ENCODE assay signal across 20 cellular contexts in the genomic region with DNA sequence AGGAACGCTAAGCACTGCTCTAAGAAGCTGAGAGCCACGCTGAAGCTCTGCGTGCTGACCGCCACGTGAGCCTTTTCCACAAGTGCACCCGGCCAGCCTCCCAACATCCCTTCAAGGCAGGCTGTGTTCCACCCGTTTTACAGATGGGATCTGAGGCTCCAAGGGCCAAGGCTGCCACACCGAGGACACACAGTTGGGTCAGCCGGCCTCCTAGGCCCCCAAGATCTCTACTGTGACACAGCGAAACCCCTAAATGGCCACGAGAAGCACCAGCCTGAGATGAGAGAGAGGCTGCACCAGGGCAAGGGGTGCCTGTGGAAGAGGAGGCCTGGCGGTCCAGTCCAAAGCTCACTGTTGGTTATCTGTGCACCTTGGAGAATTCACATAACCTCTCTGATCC. TPM values are rescaled to one million over a fixed set of nuclear protein-coding genes. Genes with fewer than 3 reads are reported as not detected.
DNase-seq lines count a peak whose midpoint lies in the region; ATAC-seq, FAIRE-seq and TF ChIP-seq lines count a peak whose summit lies in the region.
"Had no signal": no experiment of that assay in that cellular context is flagged by ENCODE, and none has a peak within 500 bp of the region (broad histone marks: within the 10 kb centered on the region; RNA-seq: fewer than 3 reads in every experiment).

No MANE protein-coding gene starts in this region.

- H3K27ac Mint-ChIP-seq in activated CD4-positive, alpha-beta T cell treated with anti-CD3 and anti-CD28 coated beads for 36 hours = peak overlapping the region; percentile 98
- peak overlapping the region; percentile 96 for H3K27ac Mint-ChIP-seq in activated T-helper 17 cell treated with anti-CD3 and anti-CD28 coated beads, Interleukin-2, amount 50 U/mL, for 72 hours
- H3K27ac Mint-ChIP-seq in naive thymus-derived CD8-positive, alpha-beta T cell = peak overlapping the region in 7 of 10 donors; percentile 68 to 89 (median 80)

- no peaks in the 10 kb centered on the region for H3K27me3 Mint-ChIP-seq in activated CD4-positive, alpha-beta T cell treated with anti-CD3 and anti-CD28 coated beads for 36 hours
- no peaks in the 10 kb centered on the region for H3K27me3 Mint-ChIP-seq in activated T-helper 17 cell treated with anti-CD3 and anti-CD28 coated beads, Interleukin-2, amount 50 U/mL, for 72 hours
- H3K27me3 Mint-ChIP-seq in naive thymus-derived CD8-positive, alpha-beta T cell = no peaks in the 10 kb centered on the region

- intact Hi-C loops in activated CD4-positive, alpha-beta T cell treated with anti-CD3 and anti-CD28 coated beads for 36 hours (cut with DNase I, micrococcal nuclease) = no loop called here

- no peak for TF ChIP-seq POLR2A in GM12892 (IDR thresholded peaks at IDR 0.05; ENCODE audit: low read depth, low read length)

- H3K9me3 Mint-ChIP-seq in activated CD4-positive, alpha-beta T cell treated with anti-CD3 and anti-CD28 coated beads for 36 hours (ENCODE audit: low read depth) = peaks cover 2% of the 10 kb centered on the region
- H3K9me3 Mint-ChIP-seq in activated T-helper 17 cell treated with anti-CD3 and anti-CD28 coated beads, Interleukin-2, amount 50 U/mL, for 72 hours = peaks cover 5% of the 10 kb centered on the region
- H3K9me3 Mint-ChIP-seq in naive thymus-derived CD8-positive, alpha-beta T cell = no peaks in the 10 kb centered on the region

- POLR2A ChIA-PET in activated CD4-positive, alpha-beta T cell treated with anti-CD3 and anti-CD28 coated beads for 36 hours (lab: Charles Lee) = interaction anchor here (0.7 to 3.9 kb wide), 6 partner anchors 9 to 49 kb away, joined by 3 to 35 read pairs (median 11); no protein-coding TSS in a partner anchor
- POLR2A ChIA-PET in naive thymus-derived CD8-positive, alpha-beta T cell (lab: Charles Lee) = interaction anchor here (0.9 to 4.9 kb wide), 5 partner anchors 10 to 65 kb away, joined by 3 to 24 read pairs (median 20); a partner anchor contains a TSS

- FAIRE-seq in GM12892 (lab: Jason Lieb, UNC) = peak; percentile 74
- FAIRE-seq: A204.1, bronchial epithelial cell, GM19239, TTC549 had no signal

- peaks cover 39% of the 10 kb centered on the region for H3K36me3 Mint-ChIP-seq in activated CD4-positive, alpha-beta T cell treated with anti-CD3 and anti-CD28 coated beads for 36 hours (ENCODE audit: low read depth)
- peaks cover 53% of the 10 kb centered on the region for H3K36me3 Mint-ChIP-seq in activated T-helper 17 cell treated with anti-CD3 and anti-CD28 coated beads, Interleukin-2, amount 50 U/mL, for 72 hours (ENCODE audit: low read depth)
- H3K36me3 Mint-ChIP-seq in naive thymus-derived CD8-positive, alpha-beta T cell = no peaks in the 10 kb centered on the region

- peaks cover 63% of the 10 kb centered on the region for H3K4me1 Mint-ChIP-seq in activated CD4-positive, alpha-beta T cell treated with anti-CD3 and anti-CD28 coated beads for 36 hours
- H3K4me1 Mint-ChIP-seq in activated T-helper 17 cell treated with anti-CD3 and anti-CD28 coated beads, Interleukin-2, amount 50 U/mL, for 72 hours = peaks cover 39% of the 10 kb centered on the region
- peaks cover 33 to 52% (median 44%) of the 10 kb centered on the region in 4 donors for H3K4me1 Mint-ChIP-seq in naive thymus-derived CD8-positive, alpha-beta T cell

- CTCF ChIA-PET in activated CD4-positive, alpha-beta T cell treated with anti-CD3 and anti-CD28 coated beads for 36 hours (lab: Charles Lee) = interaction anchor here (1.1 to 2.5 kb wide), 3 partner anchors 10 to 64 kb away, joined by 3 to 9 read pairs (median 5); no protein-coding TSS in a partner anchor

- peak overlapping the region; percentile 91 for H3K4me3 Mint-ChIP-seq in activated CD4-positive, alpha-beta T cell treated with anti-CD3 and anti-CD28 coated beads for 36 hours
- H3K4me3 Mint-ChIP-seq in activated T-helper 17 cell treated with anti-CD3 and anti-CD28 coated beads, Interleukin-2, amount 50 U/mL, for 72 hours = peak overlapping the region; percentile 94
- peak overlapping the region in 4 of 10 donors; percentile 40 to 69 (median 60) for H3K4me3 Mint-ChIP-seq in naive thymus-derived CD8-positive, alpha-beta T cell

- ATAC-seq in activated CD4-positive, alpha-beta T cell treated with anti-CD3 and anti-CD28 coated beads for 36 hours = no peak
- no peak for ATAC-seq in activated T-helper 17 cell treated with anti-CD3 and anti-CD28 coated beads, Interleukin-2, amount 50 U/mL, for 72 hours (replicated peaks)
- ATAC-seq in naive thymus-derived CD8-positive, alpha-beta T cell = no peak
- no peak for ATAC-seq in GM21423 (IDR thresholded peaks at IDR 0.05; ENCODE audit: unreplicated experiment)

- DNase-seq in activated CD4-positive, alpha-beta T cell treated with anti-CD3 and anti-CD28 coated beads for 36 hours = peak; percentile 14
- no peak for DNase-seq in activated CD4-positive, alpha-beta T cell treated with anti-CD3 and anti-CD28 coated beads for 48 hours
- DNase-seq in GM12892 (ENCODE audit: insufficient read length) = no peak
- no peak for DNase-seq in naive thymus-derived CD8-positive, alpha-beta T cell
- no peak for DNase-seq in NCI-H146 (lab: John Stamatoyannopoulos, UW)
- no peak for DNase-seq in SHP77 (lab: John Stamatoyannopoulos, UW)
- DNase-seq: DMS79 treated with DMSO at 0.1 percent for 48 hours, esophagus squamous epithelium, NCI-H1436, NCI-H774, trophoblast cell had no signal

RNA-seq across cellular contexts. Expression of a gene that starts 11.8 kb away (rescaled TPM):
- 100 to 1,000 TPM; 298 to 399 TPM for total RNA-seq in activated CD4-positive, alpha-beta T cell treated with anti-CD3 and anti-CD28 coated beads for 36 hours
- 0.15 TPM for polyA plus RNA-seq in GM12892 (2012; ENCODE audit: missing spikeins)
- 100 to 1,000 TPM; 231 to 476 TPM for total RNA-seq in activated T-helper 17 cell treated with anti-CD3 and anti-CD28 coated beads, Interleukin-2, amount 50 U/mL, for 72 hours
- 100 to 1,000 TPM; 165 to 174 TPM for total RNA-seq in naive thymus-derived CD8-positive, alpha-beta T cell
- polyA plus RNA-seq in naive thymus-derived CD8-positive, alpha-beta T cell = 100 to 1,000 TPM; 136 to 227 (median 192) TPM
- total RNA-seq: bronchial epithelial cell, glomerular endothelial cell, HT1080, myocyte had no signal
